1 cellular context compared by ENCODE assay signal in the genomic region with DNA sequence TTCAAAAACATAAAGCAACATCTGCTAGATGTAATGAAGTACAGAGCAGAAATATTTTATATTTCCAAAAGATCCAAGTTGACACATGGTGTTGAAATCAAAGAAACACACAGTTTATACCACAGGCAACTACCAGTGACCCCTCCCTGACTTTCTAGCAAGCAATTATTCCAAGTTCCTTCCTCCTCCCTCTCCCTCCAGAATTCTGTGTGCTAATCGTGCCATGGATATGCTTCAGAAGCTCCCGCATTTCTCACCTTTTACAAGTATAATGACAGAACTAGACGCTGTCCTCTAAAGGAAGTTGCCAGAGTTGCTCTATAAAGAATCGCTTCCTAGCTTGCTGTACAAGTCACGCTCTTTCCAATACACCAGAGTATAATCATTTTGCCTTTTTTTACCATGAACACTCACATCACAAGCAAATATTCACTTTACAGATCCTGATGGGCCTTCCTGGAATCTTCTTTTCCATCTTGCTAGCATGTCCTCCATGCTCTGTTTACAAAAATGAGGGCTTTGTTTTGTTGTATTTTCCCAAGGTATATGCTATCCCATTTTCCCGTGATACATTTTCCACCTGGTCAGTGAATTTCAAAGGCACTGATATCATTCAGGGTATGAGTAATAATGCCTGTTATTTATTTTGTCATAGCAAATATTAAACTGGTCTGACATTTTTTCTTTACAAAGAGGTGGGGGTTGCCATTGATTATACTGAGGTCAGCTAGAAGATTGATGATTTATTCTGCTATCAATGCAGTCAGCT.
TF ChIP-seq lines count a peak whose summit lies in the region.

No MANE protein-coding gene starts in this region.

TF ChIP-seq in HepG2, 621 proteins besides CTCF, POLR2A, EP300 and RAD21 (continued from another document and continues in another):
- TF ChIP-seq ATF6 (CRISPR knock-in tag; conservative IDR thresholded peaks at IDR 0.05) (no peak), ZFP41 (CRISPR knock-in tag; IDR thresholded peaks at IDR 0.05; ENCODE audit: borderline replicate concordance) (no peak), BORCS8-MEF2B (CRISPR knock-in tag; IDR thresholded peaks at IDR 0.05) (no peak), DDIT3 (CRISPR knock-in tag; IDR thresholded peaks at IDR 0.05) (no peak), ZFP37 (CRISPR knock-in tag; IDR thresholded peaks at IDR 0.05; ENCODE audit: borderline replicate concordance) (no peak), FLYWCH1 (CRISPR knock-in tag; IDR thresholded peaks at IDR 0.05) (no peak), KLF11 (CRISPR knock-in tag; IDR thresholded peaks at IDR 0.05) (no peak), MAFK (conservative IDR thresholded peaks at IDR 0.05 in 1 of 2, IDR thresholded peaks at IDR 0.05 in 1 of 2; ENCODE audit: low read length in 2 of 2) (peak in 1 of 2 experiments; percentile 77), LCORL (IDR thresholded peaks at IDR 0.05) (no peak), LCORL (CRISPR knock-in tag; IDR thresholded peaks at IDR 0.05) (no peak), ZBTB43 (CRISPR knock-in tag; conservative IDR thresholded peaks at IDR 0.05) (no peak), GATAD2A (CRISPR knock-in tag; IDR thresholded peaks at IDR 0.05) (peak; percentile 16), HOMEZ (CRISPR knock-in tag; IDR thresholded peaks at IDR 0.05; ENCODE audit: low read depth) (no peak), ATAD3A (CRISPR knock-in tag; IDR thresholded peaks at IDR 0.05) (no peak), RBM22 (optimal IDR thresholded peaks at IDR 0.05; ENCODE audit: low read length) (peak; percentile 77), DPF2 (CRISPR knock-in tag; IDR thresholded peaks at IDR 0.05; ENCODE audit: borderline replicate concordance, low read depth) (no peak), TAF15 (IDR thresholded peaks at IDR 0.05; ENCODE audit: low read depth, low read length, poor library complexity, severe bottlenecking) (no peak), DNMT3B (CRISPR knock-in tag; conservative IDR thresholded peaks at IDR 0.05) (0 out of 2 replicates have a peak, but pooled peaks have one; percentile 41), ZBTB44 (CRISPR knock-in tag; IDR thresholded peaks at IDR 0.05) (no peak), SRSF9 (IDR thresholded peaks at IDR 0.05; ENCODE audit: borderline replicate concordance, insufficient read depth, low read depth, low read length, poor library complexity, severe bottlenecking) (no peak), SAP130 (CRISPR knock-in tag; IDR thresholded peaks at IDR 0.05; ENCODE audit: low read depth) (peak; percentile 11; the same call in 1 of the 2 replicates), ZNF746 (CRISPR knock-in tag; IDR thresholded peaks at IDR 0.05) (no peak), ZNF3 (CRISPR knock-in tag; IDR thresholded peaks at IDR 0.05) (no peak), IKZF4 (CRISPR knock-in tag; IDR thresholded peaks at IDR 0.05; ENCODE audit: borderline replicate concordance, low read depth, not compliant biosample characterization) (no peak), ZMYM4 (CRISPR knock-in tag; IDR thresholded peaks at IDR 0.05) (0 out of 2 replicates have a peak, but pooled peaks have one; percentile 8), PRPF4 (IDR thresholded peaks at IDR 0.05; ENCODE audit: low read depth, low read length, poor library complexity, severe bottlenecking) (peak; percentile 33)
- TF ChIP-seq, protein P1, sequence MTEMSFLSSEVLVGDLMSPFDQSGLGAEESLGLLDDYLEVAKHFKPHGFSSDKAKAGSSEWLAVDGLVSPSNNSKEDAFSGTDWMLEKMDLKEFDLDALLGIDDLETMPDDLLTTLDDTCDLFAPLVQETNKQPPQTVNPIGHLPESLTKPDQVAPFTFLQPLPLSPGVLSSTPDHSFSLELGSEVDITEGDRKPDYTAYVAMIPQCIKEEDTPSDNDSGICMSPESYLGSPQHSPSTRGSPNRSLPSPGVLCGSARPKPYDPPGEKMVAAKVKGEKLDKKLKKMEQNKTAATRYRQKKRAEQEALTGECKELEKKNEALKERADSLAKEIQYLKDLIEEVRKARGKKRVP (CRISPR knock-in tag; IDR thresholded peaks at IDR 0.05), result peak in 1 of 2 experiments; percentile 41; a peak in 1 of 4 replicates
- TF ChIP-seq, protein P2, sequence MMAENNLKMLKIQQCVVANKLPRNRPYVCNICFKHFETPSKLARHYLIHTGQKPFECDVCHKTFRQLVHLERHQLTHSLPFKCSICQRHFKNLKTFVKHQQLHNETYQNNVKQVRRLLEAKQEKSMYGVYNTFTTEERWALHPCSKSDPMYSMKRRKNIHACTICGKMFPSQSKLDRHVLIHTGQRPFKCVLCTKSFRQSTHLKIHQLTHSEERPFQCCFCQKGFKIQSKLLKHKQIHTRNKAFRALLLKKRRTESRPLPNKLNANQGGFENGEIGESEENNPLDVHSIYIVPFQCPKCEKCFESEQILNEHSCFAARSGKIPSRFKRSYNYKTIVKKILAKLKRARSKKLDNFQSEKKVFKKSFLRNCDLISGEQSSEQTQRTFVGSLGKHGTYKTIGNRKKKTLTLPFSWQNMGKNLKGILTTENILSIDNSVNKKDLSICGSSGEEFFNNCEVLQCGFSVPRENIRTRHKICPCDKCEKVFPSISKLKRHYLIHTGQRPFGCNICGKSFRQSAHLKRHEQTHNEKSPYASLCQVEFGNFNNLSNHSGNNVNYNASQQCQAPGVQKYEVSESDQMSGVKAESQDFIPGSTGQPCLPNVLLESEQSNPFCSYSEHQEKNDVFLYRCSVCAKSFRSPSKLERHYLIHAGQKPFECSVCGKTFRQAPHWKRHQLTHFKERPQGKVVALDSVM (CRISPR knock-in tag; IDR thresholded peaks at IDR 0.05), result no peak
- TF ChIP-seq, protein P3, sequence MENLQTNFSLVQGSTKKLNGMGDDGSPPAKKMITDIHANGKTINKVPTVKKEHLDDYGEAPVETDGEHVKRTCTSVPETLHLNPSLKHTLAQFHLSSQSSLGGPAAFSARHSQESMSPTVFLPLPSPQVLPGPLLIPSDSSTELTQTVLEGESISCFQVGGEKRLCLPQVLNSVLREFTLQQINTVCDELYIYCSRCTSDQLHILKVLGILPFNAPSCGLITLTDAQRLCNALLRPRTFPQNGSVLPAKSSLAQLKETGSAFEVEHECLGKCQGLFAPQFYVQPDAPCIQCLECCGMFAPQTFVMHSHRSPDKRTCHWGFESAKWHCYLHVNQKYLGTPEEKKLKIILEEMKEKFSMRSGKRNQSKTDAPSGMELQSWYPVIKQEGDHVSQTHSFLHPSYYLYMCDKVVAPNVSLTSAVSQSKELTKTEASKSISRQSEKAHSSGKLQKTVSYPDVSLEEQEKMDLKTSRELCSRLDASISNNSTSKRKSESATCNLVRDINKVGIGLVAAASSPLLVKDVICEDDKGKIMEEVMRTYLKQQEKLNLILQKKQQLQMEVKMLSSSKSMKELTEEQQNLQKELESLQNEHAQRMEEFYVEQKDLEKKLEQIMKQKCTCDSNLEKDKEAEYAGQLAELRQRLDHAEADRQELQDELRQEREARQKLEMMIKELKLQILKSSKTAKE (CRISPR knock-in tag; IDR thresholded peaks at IDR 0.05; ENCODE audit: borderline replicate concordance), result no peak
- TF ChIP-seq, protein P4, sequence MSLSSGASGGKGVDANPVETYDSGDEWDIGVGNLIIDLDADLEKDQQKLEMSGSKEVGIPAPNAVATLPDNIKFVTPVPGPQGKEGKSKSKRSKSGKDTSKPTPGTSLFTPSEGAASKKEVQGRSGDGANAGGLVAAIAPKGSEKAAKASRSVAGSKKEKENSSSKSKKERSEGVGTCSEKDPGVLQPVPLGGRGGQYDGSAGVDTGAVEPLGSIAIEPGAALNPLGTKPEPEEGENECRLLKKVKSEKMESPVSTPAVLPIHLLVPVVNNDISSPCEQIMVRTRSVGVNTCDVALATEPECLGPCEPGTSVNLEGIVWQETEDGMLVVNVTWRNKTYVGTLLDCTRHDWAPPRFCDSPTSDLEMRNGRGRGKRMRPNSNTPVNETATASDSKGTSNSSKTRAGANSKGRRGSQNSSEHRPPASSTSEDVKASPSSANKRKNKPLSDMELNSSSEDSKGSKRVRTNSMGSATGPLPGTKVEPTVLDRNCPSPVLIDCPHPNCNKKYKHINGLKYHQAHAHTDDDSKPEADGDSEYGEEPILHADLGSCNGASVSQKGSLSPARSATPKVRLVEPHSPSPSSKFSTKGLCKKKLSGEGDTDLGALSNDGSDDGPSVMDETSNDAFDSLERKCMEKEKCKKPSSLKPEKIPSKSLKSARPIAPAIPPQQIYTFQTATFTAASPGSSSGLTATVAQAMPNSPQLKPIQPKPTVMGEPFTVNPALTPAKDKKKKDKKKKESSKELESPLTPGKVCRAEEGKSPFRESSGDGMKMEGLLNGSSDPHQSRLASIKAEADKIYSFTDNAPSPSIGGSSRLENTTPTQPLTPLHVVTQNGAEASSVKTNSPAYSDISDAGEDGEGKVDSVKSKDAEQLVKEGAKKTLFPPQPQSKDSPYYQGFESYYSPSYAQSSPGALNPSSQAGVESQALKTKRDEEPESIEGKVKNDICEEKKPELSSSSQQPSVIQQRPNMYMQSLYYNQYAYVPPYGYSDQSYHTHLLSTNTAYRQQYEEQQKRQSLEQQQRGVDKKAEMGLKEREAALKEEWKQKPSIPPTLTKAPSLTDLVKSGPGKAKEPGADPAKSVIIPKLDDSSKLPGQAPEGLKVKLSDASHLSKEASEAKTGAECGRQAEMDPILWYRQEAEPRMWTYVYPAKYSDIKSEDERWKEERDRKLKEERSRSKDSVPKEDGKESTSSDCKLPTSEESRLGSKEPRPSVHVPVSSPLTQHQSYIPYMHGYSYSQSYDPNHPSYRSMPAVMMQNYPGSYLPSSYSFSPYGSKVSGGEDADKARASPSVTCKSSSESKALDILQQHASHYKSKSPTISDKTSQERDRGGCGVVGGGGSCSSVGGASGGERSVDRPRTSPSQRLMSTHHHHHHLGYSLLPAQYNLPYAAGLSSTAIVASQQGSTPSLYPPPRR (CRISPR knock-in tag; IDR thresholded peaks at IDR 0.05; ENCODE audit: borderline replicate concordance), result no peak
- TF ChIP-seq, protein P5, sequence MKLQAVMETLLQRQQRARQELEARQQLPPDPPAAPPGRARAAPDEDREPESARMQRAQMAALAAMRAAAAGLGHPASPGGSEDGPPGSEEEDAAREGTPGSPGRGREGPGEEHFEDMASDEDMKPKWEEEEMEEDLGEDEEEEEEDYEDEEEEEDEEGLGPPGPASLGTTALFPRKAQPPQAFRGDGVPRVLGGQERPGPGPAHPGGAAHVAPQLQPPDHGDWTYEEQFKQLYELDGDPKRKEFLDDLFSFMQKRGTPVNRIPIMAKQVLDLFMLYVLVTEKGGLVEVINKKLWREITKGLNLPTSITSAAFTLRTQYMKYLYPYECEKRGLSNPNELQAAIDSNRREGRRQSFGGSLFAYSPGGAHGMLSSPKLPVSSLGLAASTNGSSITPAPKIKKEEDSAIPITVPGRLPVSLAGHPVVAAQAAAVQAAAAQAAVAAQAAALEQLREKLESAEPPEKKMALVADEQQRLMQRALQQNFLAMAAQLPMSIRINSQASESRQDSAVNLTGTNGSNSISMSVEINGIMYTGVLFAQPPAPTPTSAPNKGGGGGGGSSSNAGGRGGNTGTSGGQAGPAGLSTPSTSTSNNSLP (IDR thresholded peaks at IDR 0.05; ENCODE audit: low read depth, low read length), result peak; percentile 67
